Comparison of ENCODE assay signal across 11 cellular contexts in genomic region chr20:41889125-41889870, GRCh38.
DNase-seq lines count a peak whose midpoint lies in the region; ATAC-seq, FAIRE-seq and TF ChIP-seq lines count a peak whose summit lies in the region.
"Had no signal": no experiment of that assay in that cellular context is flagged by ENCODE, and none has a peak within 500 bp of the region (broad histone marks: within the 10 kb centered on the region; RNA-seq: fewer than 3 reads in every experiment).

No MANE protein-coding gene starts in this region.

- DNase-seq in A549 (ENCODE audit: low read depth in 1 of 2, low spot score in 1 of 2) = peak in 1 of 2 experiments; percentile 20
- DNase-seq in GM06990 (ENCODE audit: extremely low read depth, insufficient read length) = no peak
- DNase-seq in NCI-H69 (lab: John Stamatoyannopoulos, UW) = peak; percentile 74
- peak; percentile 55 for DNase-seq in esophagus muscularis mucosa (ENCODE audit: extremely low spot score)
- no peak for DNase-seq in sciatic nerve (ENCODE audit: low spot score)
- no peak for DNase-seq in activated CD4-positive, alpha-beta T cell treated with anti-CD3 and anti-CD28 coated beads, Interleukin-2, amount 10 ng/mL, durations not matched to agents 24 days and 14 days
- DNase-seq in activated T-cell treated with anti-CD3 and anti-CD28 coated beads, Interleukin-2, amount 50 U/mL, for 72 hours = no peak
- DNase-seq: activated CD8-positive, alpha-beta memory T cell treated with anti-CD3 and anti-CD28 coated beads, Interleukin-2, amount 50 U/mL, for 4 hours; IMR-90 had no signal

- intact Hi-C loops in esophagus muscularis mucosa (cut with DNase I) (no loop called here), sciatic nerve (cut with DNase I) (no loop called here)
- intact Hi-C loops in activated CD4-positive, alpha-beta T cell treated with anti-CD3 and anti-CD28 coated beads, Interleukin-2, amount 10 ng/mL, durations not matched to agents 24 days and 14 days (cut with micrococcal nuclease) = no loop called here

- TF ChIP-seq EP300 in A549 (IDR thresholded peaks at IDR 0.05) (no peak), esophagus muscularis mucosa (IDR thresholded peaks at IDR 0.05) (no peak)

- ATAC-seq in A549 (0 out of 6 replicates have a peak, but pooled peaks of 1 of the 2 experiments have one; percentile 35), sciatic nerve (no peak), GM21423 (IDR thresholded peaks at IDR 0.05; ENCODE audit: unreplicated experiment) (no peak)
- ATAC-seq in activated T-cell treated with anti-CD3 and anti-CD28 coated beads, Interleukin-2, amount 50 U/mL, for 72 hours (replicated peaks in 1 of 2) = no peak

- H3K27me3 ChIP-seq in GM06990 (replicated peaks; ENCODE audit: control insufficient read depth, insufficient read depth, low read length) (no peaks in the 10 kb centered on the region; the same call in none of the 2 replicates), esophagus muscularis mucosa (peaks cover 0 to 13% (median 0%) of the 10 kb centered on the region in 4 donors)

- H3K27me3 Mint-ChIP-seq in activated CD4-positive, alpha-beta T cell treated with anti-CD3 and anti-CD28 coated beads, Interleukin-2, amount 10 ng/mL, durations not matched to agents 24 days and 14 days = no peaks in the 10 kb centered on the region
- H3K27me3 Mint-ChIP-seq in activated T-cell treated with anti-CD3 and anti-CD28 coated beads, Interleukin-2, amount 50 U/mL, for 72 hours (ENCODE audit: low read depth) = no peaks in the 10 kb centered on the region

- H3K4me3 Mint-ChIP-seq in activated CD4-positive, alpha-beta T cell treated with anti-CD3 and anti-CD28 coated beads, Interleukin-2, amount 10 ng/mL, durations not matched to agents 24 days and 14 days = no peak overlapping the region
- no peak overlapping the region for H3K4me3 Mint-ChIP-seq in activated T-cell treated with anti-CD3 and anti-CD28 coated beads, Interleukin-2, amount 50 U/mL, for 72 hours
- H3K4me3 Mint-ChIP-seq: memory B cell had no signal

- H3K4me1 ChIP-seq in A549 = no peaks in the 10 kb centered on the region
- H3K4me1 ChIP-seq in esophagus muscularis mucosa = no peaks in the 10 kb centered on the region

- WGBS in A549 (ENCODE audit: missing lambda C conversion rate) = 0% methylated on average over 3 of the region's 3 CpGs
- 54% methylated on average over 3 of the region's 3 CpGs for WGBS in esophagus muscularis mucosa

- no peak for FAIRE-seq in A549 (lab: Jason Lieb, UNC)

- CTCF ChIA-PET in A549 (lab: Yijun Ruan, JAX) = interaction anchor here (0.9 to 1.2 kb wide), 2 partner anchors 9 to 1299 kb away, joined by 3 read pairs; no protein-coding TSS in a partner anchor

- POLR2A ChIA-PET in A549 (lab: Yijun Ruan, JAX) = no interaction called here

- H3K4me3 ChIP-seq in A549 (no peak overlapping the region), GM06990 (replicated peaks; ENCODE audit: low read depth, low read length) (no peak overlapping the region), esophagus muscularis mucosa (no peak overlapping the region)

- TF ChIP-seq CTCF in A549 (IDR thresholded peaks at IDR 0.05) = peak; percentile 11; the same call in 1 of the 3 replicates
- TF ChIP-seq CTCF in GM06990 (IDR thresholded peaks at IDR 0.05; ENCODE audit: insufficient read depth, low read length, poor library complexity, severe bottlenecking) = peak; percentile 24
- TF ChIP-seq CTCF in esophagus muscularis mucosa (IDR thresholded peaks at IDR 0.05) = peak; percentile 15 to 18 (median 17)

- H3K27ac ChIP-seq in A549 (no peak overlapping the region), esophagus muscularis mucosa (replicated peaks in 1 of 4) (no peak overlapping the region)

- no peak overlapping the region for H3K4me2 ChIP-seq in A549

- TF ChIP-seq POLR2A in A549 (IDR thresholded peaks at IDR 0.05; ENCODE audit: low read length) = no peak
- no peak for TF ChIP-seq POLR2A in esophagus muscularis mucosa (IDR thresholded peaks at IDR 0.05; ENCODE audit: low read depth)

- no peaks in the 10 kb centered on the region for H3K4me1 Mint-ChIP-seq in activated CD4-positive, alpha-beta T cell treated with anti-CD3 and anti-CD28 coated beads, Interleukin-2, amount 10 ng/mL, durations not matched to agents 24 days and 14 days
- no peaks in the 10 kb centered on the region for H3K4me1 Mint-ChIP-seq in activated T-cell treated with anti-CD3 and anti-CD28 coated beads, Interleukin-2, amount 50 U/mL, for 72 hours (ENCODE audit: low read depth)
- H3K4me1 Mint-ChIP-seq: memory B cell had no signal

- no peak overlapping the region for H3K27ac Mint-ChIP-seq in activated CD4-positive, alpha-beta T cell treated with anti-CD3 and anti-CD28 coated beads, Interleukin-2, amount 10 ng/mL, durations not matched to agents 24 days and 14 days
- no peak overlapping the region for H3K27ac Mint-ChIP-seq in activated T-cell treated with anti-CD3 and anti-CD28 coated beads, Interleukin-2, amount 50 U/mL, for 72 hours
- H3K27ac Mint-ChIP-seq: memory B cell had no signal

- no peaks in the 10 kb centered on the region for H3K9me3 Mint-ChIP-seq in activated CD4-positive, alpha-beta T cell treated with anti-CD3 and anti-CD28 coated beads, Interleukin-2, amount 10 ng/mL, durations not matched to agents 24 days and 14 days
- H3K9me3 Mint-ChIP-seq in activated T-cell treated with anti-CD3 and anti-CD28 coated beads, Interleukin-2, amount 50 U/mL, for 72 hours = no peaks in the 10 kb centered on the region

- H3K36me3 Mint-ChIP-seq in activated CD4-positive, alpha-beta T cell treated with anti-CD3 and anti-CD28 coated beads, Interleukin-2, amount 10 ng/mL, durations not matched to agents 24 days and 14 days (ENCODE audit: low read depth) = no peaks in the 10 kb centered on the region
- no peaks in the 10 kb centered on the region for H3K36me3 Mint-ChIP-seq in activated T-cell treated with anti-CD3 and anti-CD28 coated beads, Interleukin-2, amount 50 U/mL, for 72 hours (ENCODE audit: insufficient read depth in 2 of 2)
- H3K36me3 Mint-ChIP-seq: memory B cell had no signal

- peak in 1 of 2 experiments; percentile 47; a peak in 3 of 5 replicates for TF ChIP-seq RAD21 in A549 (conservative IDR thresholded peaks at IDR 0.05 in 1 of 2, IDR thresholded peaks at IDR 0.05 in 1 of 2)

- H3K9me3 ChIP-seq in A549 = no peaks in the 10 kb centered on the region
- no peaks in the 10 kb centered on the region for H3K9me3 ChIP-seq in esophagus muscularis mucosa

- H3K36me3 ChIP-seq in GM06990 (ENCODE audit: control insufficient read depth, insufficient read depth, low read length) = no peaks in the 10 kb centered on the region
- H3K36me3 ChIP-seq in esophagus muscularis mucosa = no peaks in the 10 kb centered on the region

TF ChIP-seq in A549, 52 proteins besides CTCF, POLR2A, EP300 and RAD21:
- TF ChIP-seq HES2 (IDR thresholded peaks at IDR 0.05) (no peak), HOXB5 (CRISPR knock-in tag; IDR thresholded peaks at IDR 0.05) (no peak), EHMT2 (IDR thresholded peaks at IDR 0.05; ENCODE audit: low read depth) (no peak), RNF2 (IDR thresholded peaks at IDR 0.05; ENCODE audit: borderline replicate concordance, low read depth) (no peak), ESRRA (IDR thresholded peaks at IDR 0.05; ENCODE audit: borderline replicate concordance, low read length) (no peak), FOSL2 (IDR thresholded peaks at IDR 0.05) (no peak), FOSL2 (CRISPR knock-in tag; IDR thresholded peaks at IDR 0.05) (no peak), MAFK (IDR thresholded peaks at IDR 0.05; ENCODE audit: partially characterized antibody) (no peak), HEYL (CRISPR knock-in tag; IDR thresholded peaks at IDR 0.05) (no peak), HDAC2 (IDR thresholded peaks at IDR 0.05) (no peak), RFX5 (IDR thresholded peaks at IDR 0.05) (no peak), GATA3 (IDR thresholded peaks at IDR 0.05; ENCODE audit: borderline replicate concordance) (no peak), NR3C1 (IDR thresholded peaks at IDR 0.05) (no peak), MAZ (IDR thresholded peaks at IDR 0.05; ENCODE audit: borderline replicate concordance, low read depth, low read length) (no peak)
TF ChIP-seq in A549: peak in this region for 0.

Comparison
In these comparisons a context has a peak if more than half of its experiments do, and no peak if none do; other contexts are left out.
1. DNase-seq: peak in NCI-H69 (single experiment) and esophagus muscularis mucosa (single experiment); none in GM06990 (single experiment), sciatic nerve (single experiment), activated CD4-positive, alpha-beta T cell treated with anti-CD3 and anti-CD28 coated beads, Interleukin-2, amount 10 ng/mL, durations not matched to agents 24 days and 14 days (single experiment) and activated T-cell treated with anti-CD3 and anti-CD28 coated beads, Interleukin-2, amount 50 U/mL, for 72 hours (0 of 2).
2. Peak in every context shown above with its lines, with median percentiles within 50 percentile points of each other: CTCF ChIP-seq.